26 cellular contexts compared by ENCODE assay signal in the genomic region with DNA sequence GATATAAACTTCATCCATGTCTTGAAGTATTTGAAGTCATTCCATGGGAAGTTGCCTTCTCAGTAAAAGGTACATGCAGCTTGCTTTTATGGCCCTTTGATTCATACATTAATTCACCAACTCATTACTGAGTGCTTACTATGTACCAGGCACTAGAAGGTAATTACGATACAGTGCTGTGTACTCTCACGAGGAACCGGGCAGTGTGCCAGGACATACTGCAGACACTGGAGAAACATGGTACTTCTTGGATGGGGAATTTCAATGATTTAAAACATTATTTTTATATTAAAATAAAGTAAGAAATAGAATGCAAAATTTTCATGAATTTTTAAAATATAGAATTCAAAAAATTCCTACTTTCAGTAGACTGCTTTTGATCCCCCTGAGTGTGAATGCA.
DNase-seq lines count a peak whose midpoint lies in the region; ATAC-seq and TF ChIP-seq lines count a peak whose summit lies in the region.
"Had no signal": no experiment of that assay in that cellular context is flagged by ENCODE, and none has a peak within 500 bp of the region (broad histone marks: within the 10 kb centered on the region; RNA-seq: fewer than 3 reads in every experiment).

No MANE protein-coding gene starts in this region.

- peak; percentile 2 for DNase-seq in NCI-H510A (lab: John Stamatoyannopoulos, UW)
- DNase-seq in NCI-H510A treated with DMSO at 0.1 percent for 48 hours (lab: John Stamatoyannopoulos, UW), result no peak
- peak; percentile 3 for DNase-seq in NCI-H1092 (lab: John Stamatoyannopoulos, UW)
- DNase-seq in NCI-H345 (lab: John Stamatoyannopoulos, UW), result peak; percentile 57
- DNase-seq in fibroblast of pulmonary artery (ENCODE audit: low read depth), result peak; percentile 0
- DNase-seq in caudate nucleus (lab: John Stamatoyannopoulos, UW), result no peak
- DNase-seq: activated CD4-positive, alpha-beta T cell treated with anti-CD3 and anti-CD28 coated beads for 48 hours; activated effector memory CD4-positive, alpha-beta T cell treated with anti-CD3 and anti-CD28 coated beads, Interleukin-2, amount 50 U/mL, for 16 hours; anterior cingulate cortex; CD4-positive, alpha-beta memory T cell; DMS53; lower lobe of right lung; midbrain; naive B cell; NCI-H2171 treated with DMSO at 0.1 percent for 48 hours; NCI-H526; stimulated activated CD4-positive, alpha-beta T cell treated with anti-CD3 and anti-CD28 coated beads, Interleukin-1b, Interleukin-23, amount 100 ng/mL, for 48 hours; stimulated activated naive CD4-positive, alpha-beta T cell treated with Interleukin-2 at 50 U/mL for 16 hours; T-cell had no signal

- TF ChIP-seq POLR2A in GM18505 (IDR thresholded peaks at IDR 0.05; ENCODE audit: borderline replicate concordance, extremely low read depth, insufficient read depth, insufficient read length), result no peak

- TF ChIP-seq CTCF in fibroblast of pulmonary artery (IDR thresholded peaks at IDR 0.05; ENCODE audit: low read length, missing control alignments), result no peak

- no peak overlapping the region for H3K4me3 ChIP-seq in fibroblast of pulmonary artery (replicated peaks; ENCODE audit: low read depth, low read length)
- H3K4me3 ChIP-seq: A549, gastroesophageal sphincter, hepatocyte, lower lobe of right lung, thoracic aorta had no signal

- H3K27ac ChIP-seq in caudate nucleus (ENCODE audit: low read depth, low read length), result no peak overlapping the region
- H3K27ac ChIP-seq: A549, gastroesophageal sphincter, hepatocyte, lower lobe of right lung, thoracic aorta had no signal

- no peak for ATAC-seq in GM19455 (IDR thresholded peaks at IDR 0.05; ENCODE audit: unreplicated experiment)
- no peak for ATAC-seq in GM18505 (IDR thresholded peaks at IDR 0.05; ENCODE audit: unreplicated experiment)
- ATAC-seq: A549, gastroesophageal sphincter, HCT116, lower lobe of right lung, T-cell had no signal

Comparison
In these comparisons a context has a peak if more than half of its experiments do, and no peak if none do; other contexts are left out.
1. DNase-seq: peak in NCI-H510A (single experiment), NCI-H1092 (single experiment), NCI-H345 (single experiment) and fibroblast of pulmonary artery (single experiment); none in NCI-H510A treated with DMSO at 0.1 percent for 48 hours (single experiment) and caudate nucleus (0 of 61).